In the genomic region with DNA sequence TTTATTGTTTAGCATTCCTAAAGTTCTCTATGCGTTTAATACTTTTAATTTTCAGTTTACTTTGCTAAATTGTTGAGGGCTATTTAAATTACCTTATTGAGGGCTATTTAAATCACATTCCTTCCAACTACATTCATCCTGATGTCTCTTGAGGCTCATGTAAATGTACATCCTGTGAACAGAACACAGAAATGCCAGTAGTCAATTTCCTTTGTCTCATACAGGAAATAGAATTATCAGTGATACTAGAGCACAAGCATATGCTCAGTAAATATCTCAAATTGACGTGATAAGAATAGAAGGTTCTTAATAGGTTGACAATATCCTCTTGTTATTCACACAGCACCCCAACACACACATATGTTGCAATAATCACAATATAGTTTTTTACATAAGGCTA, we compare ENCODE assay signal across 24 cellular contexts.
"Had no signal": no experiment of that assay in that cellular context is flagged by ENCODE, and none has a peak within 500 bp of the region (broad histone marks: within the 10 kb centered on the region; RNA-seq: fewer than 3 reads in every experiment).

No MANE protein-coding gene starts in this region.

- ATAC-seq: activated CD8-positive, alpha-beta memory T cell treated with anti-CD3 and anti-CD28 coated beads, Interleukin-2, amount 10 ng/mL, durations not matched to agents 7 days and 5 days; activated CD8-positive, alpha-beta T cell treated with anti-CD3 and anti-CD28 coated beads for 36 hours; activated naive CD8-positive, alpha-beta T cell treated with anti-CD3 and anti-CD28 coated beads, Interleukin-2, amount 50 U/mL, for 24 hours; gastrocnemius medialis; stimulated activated naive B cell treated with anti-CD40 and anti-IgM and Interleukin-4, amounts not matched to agents 10 μg/mL and 1 μg/mL and 100 μg/mL, for 72 hours had no signal

- H3K4me1 ChIP-seq: esophagus squamous epithelium, gastrocnemius medialis, left ventricle myocardium inferior, sigmoid colon, stomach, thyroid gland, upper lobe of left lung had no signal

- DNase-seq: activated B cell treated with CpG ODN at 0.5 μM for 24 hours; activated CD4-positive, alpha-beta T cell treated with anti-CD3 and anti-CD28 coated beads, Interleukin-2, amount 50 U/mL, for 1 hour; activated CD8-positive, alpha-beta memory T cell treated with anti-CD3 and anti-CD28 coated beads, Interleukin-2, amount 10 ng/mL, durations not matched to agents 7 days and 5 days; activated CD8-positive, alpha-beta T cell treated with anti-CD3 and anti-CD28 coated beads for 36 hours; activated naive CD8-positive, alpha-beta T cell treated with anti-CD3 and anti-CD28 coated beads, Interleukin-2, amount 50 U/mL, for 24 hours; activated T-cell treated with anti-CD3 and anti-CD28 coated beads, Interleukin-2, amount 50 U/mL, for 48 hours; amygdala; effector CD8-positive, alpha-beta T cell; esophagus squamous epithelium; gastrocnemius medialis; glutamatergic neuron; islet precursor cell; left ventricle myocardium inferior; mesendoderm; sigmoid colon; stimulated activated CD4-positive, alpha-beta T cell treated with anti-CD3 and anti-CD28 coated beads, Interleukin-15, amount 100 ng/mL, for 24 hours; stimulated activated CD4-positive, alpha-beta T cell treated with anti-CD3 and anti-CD28 coated beads, Interleukin-2, amount 100 ng/mL, for 24 hours; stimulated activated naive B cell treated with anti-CD40 and anti-IgM and Interleukin-4, amounts not matched to agents 10 μg/mL and 1 μg/mL and 100 μg/mL, for 72 hours; stomach; thyroid gland; upper lobe of left lung had no signal

- H3K36me3 ChIP-seq: esophagus squamous epithelium, gastrocnemius medialis, left ventricle myocardium inferior, neutrophil, sigmoid colon, stomach, thyroid gland, upper lobe of left lung had no signal

- H3K4me3 ChIP-seq: esophagus squamous epithelium, gastrocnemius medialis, left ventricle myocardium inferior, lung, sigmoid colon, stomach, thyroid gland, upper lobe of left lung had no signal

- H3K9me3 ChIP-seq: gastrocnemius medialis, neutrophil, thyroid gland, upper lobe of left lung had no signal

- H3K27ac ChIP-seq: epithelial cell of prostate, esophagus squamous epithelium, gastrocnemius medialis, left ventricle myocardium inferior, neutrophil, sigmoid colon, stomach, thyroid gland, upper lobe of left lung had no signal

- H3K27me3 ChIP-seq: esophagus squamous epithelium, gastrocnemius medialis, neutrophil, sigmoid colon, stomach, thyroid gland, upper lobe of left lung had no signal
